ENCODE assay signal across 24 cellular contexts in the genomic region with DNA sequence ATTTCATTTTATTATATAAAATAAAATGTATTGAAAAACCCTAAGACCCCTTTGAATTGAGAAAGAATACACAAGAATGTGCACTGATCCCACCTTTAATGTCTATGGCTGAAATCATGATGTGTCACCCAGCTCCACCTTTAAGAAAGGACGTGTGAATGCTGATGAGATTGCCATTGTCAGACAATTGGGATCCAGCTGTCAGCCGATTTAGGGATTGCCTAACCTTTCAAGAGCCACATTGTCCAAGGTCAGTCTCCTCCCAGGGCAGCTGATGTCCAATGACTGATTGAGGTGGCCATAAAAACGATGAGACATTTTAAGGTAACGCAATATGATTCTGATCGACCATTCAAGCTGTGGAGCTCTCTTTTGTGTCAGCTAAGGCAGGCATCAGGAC.
"Had no signal": no experiment of that assay in that cellular context is flagged by ENCODE, and none has a peak within 500 bp of the region (broad histone marks: within the 10 kb centered on the region; RNA-seq: fewer than 3 reads in every experiment).

No MANE protein-coding gene starts in this region.

- H3K27me3 Mint-ChIP-seq: activated B cell treated with CpG ODN at 0.5 μM for 24 hours; activated CD4-positive, alpha-beta memory T cell treated with anti-CD3 and anti-CD28 coated beads for 36 hours; activated CD4-positive, alpha-beta T cell treated with anti-CD3 and anti-CD28 coated beads, Interleukin-2, amount 10 ng/mL, durations not matched to agents 7 days and 5 days; activated naive CD8-positive, alpha-beta T cell treated with anti-CD3 and anti-CD28 coated beads, Interleukin-2, amount 50 U/mL, for 24 hours had no signal

- H3K4me1 Mint-ChIP-seq: activated B cell treated with CpG ODN at 0.5 μM for 24 hours; activated CD4-positive, alpha-beta T cell treated with anti-CD3 and anti-CD28 coated beads, Interleukin-2, amount 10 ng/mL, durations not matched to agents 7 days and 5 days; activated naive CD8-positive, alpha-beta T cell treated with anti-CD3 and anti-CD28 coated beads, Interleukin-2, amount 50 U/mL, for 24 hours had no signal

- H3K9me3 ChIP-seq: ascending aorta, body of pancreas, Peyer's patch had no signal

- H3K4me3 Mint-ChIP-seq: activated B cell treated with CpG ODN at 0.5 μM for 24 hours; activated CD4-positive, alpha-beta memory T cell treated with anti-CD3 and anti-CD28 coated beads for 36 hours; activated CD4-positive, alpha-beta T cell treated with anti-CD3 and anti-CD28 coated beads, Interleukin-2, amount 10 ng/mL, durations not matched to agents 7 days and 5 days; activated naive CD8-positive, alpha-beta T cell treated with anti-CD3 and anti-CD28 coated beads, Interleukin-2, amount 50 U/mL, for 24 hours; activated T-cell treated with anti-CD3 and anti-CD28 coated beads, Interleukin-2, amount 50 U/mL, for 4 hours; T-helper 1 cell treated with Interleukin-12 subunit alpha and Interleukin-12 subunit beta and Interleukin-4 antibody, amounts not matched to agents 30 μg/mL and 1 μg/mL, for 36 hours had no signal

- DNase-seq: activated B cell treated with CpG ODN at 0.5 μM for 24 hours; activated CD4-positive, alpha-beta memory T cell treated with anti-CD3 and anti-CD28 coated beads for 36 hours; activated CD4-positive, alpha-beta T cell treated with anti-CD3 and anti-CD28 coated beads for 1 hour; activated CD4-positive, alpha-beta T cell treated with anti-CD3 and anti-CD28 coated beads, Interleukin-2, amount 10 ng/mL, durations not matched to agents 7 days and 5 days; activated CD8-positive, alpha-beta memory T cell treated with anti-CD3 and anti-CD28 coated beads for 24 hours; activated effector memory CD4-positive, alpha-beta T cell treated with anti-CD3 and anti-CD28 coated beads, Interleukin-2, amount 50 U/mL, for 16 hours; activated naive CD4-positive, alpha-beta T cell treated with Interleukin-2 at 50 U/mL for 16 hours; activated naive CD8-positive, alpha-beta T cell treated with anti-CD3 and anti-CD28 coated beads, Interleukin-2, amount 50 U/mL, for 24 hours; activated T-cell treated with anti-CD3 and anti-CD28 coated beads, Interleukin-2, amount 50 U/mL, for 4 hours; amniotic stem cell; body of pancreas; central memory CD4-positive, alpha-beta T cell; KBM-7; NCI-H1048; NCI-H1694; NCI-H2029 treated with DMSO at 0.1 percent for 48 hours; NCI-H446; NCI-H524; NCI-H774; Peyer's patch; SHP77 treated with DMSO at 0.1 percent for 48 hours had no signal

- H3K36me3 ChIP-seq: ascending aorta, Peyer's patch had no signal

- ATAC-seq: activated naive CD4-positive, alpha-beta T cell treated with anti-CD3 and anti-CD28 coated beads, Interleukin-2, amount 50 U/mL, for 72 hours; activated naive CD8-positive, alpha-beta T cell treated with anti-CD3 and anti-CD28 coated beads, Interleukin-2, amount 50 U/mL, for 24 hours; activated T-cell treated with anti-CD3 and anti-CD28 coated beads, Interleukin-2, amount 50 U/mL, for 4 hours; body of pancreas had no signal

- H3K27ac ChIP-seq: ascending aorta, body of pancreas, Peyer's patch had no signal

- H3K4me1 ChIP-seq: ascending aorta, body of pancreas, Peyer's patch had no signal

- H3K36me3 Mint-ChIP-seq: activated CD4-positive, alpha-beta memory T cell treated with anti-CD3 and anti-CD28 coated beads for 36 hours; activated naive CD4-positive, alpha-beta T cell treated with anti-CD3 and anti-CD28 coated beads, Interleukin-2, amount 50 U/mL, for 72 hours had no signal

- H3K4me3 ChIP-seq: ascending aorta, body of pancreas, Peyer's patch had no signal

- H3K27ac Mint-ChIP-seq: activated B cell treated with CpG ODN at 0.5 μM for 24 hours; activated CD4-positive, alpha-beta memory T cell treated with anti-CD3 and anti-CD28 coated beads for 36 hours; activated CD4-positive, alpha-beta T cell treated with anti-CD3 and anti-CD28 coated beads, Interleukin-2, amount 10 ng/mL, durations not matched to agents 7 days and 5 days; activated naive CD4-positive, alpha-beta T cell treated with anti-CD3 and anti-CD28 coated beads, Interleukin-2, amount 50 U/mL, for 72 hours; activated naive CD8-positive, alpha-beta T cell treated with anti-CD3 and anti-CD28 coated beads, Interleukin-2, amount 50 U/mL, for 24 hours; T-helper 1 cell treated with Interleukin-12 subunit alpha and Interleukin-12 subunit beta and Interleukin-4 antibody, amounts not matched to agents 30 μg/mL and 1 μg/mL, for 36 hours had no signal

- H3K27me3 ChIP-seq: ascending aorta, body of pancreas, Peyer's patch had no signal
